20 cellular contexts compared by ENCODE assay signal in the genomic region with DNA sequence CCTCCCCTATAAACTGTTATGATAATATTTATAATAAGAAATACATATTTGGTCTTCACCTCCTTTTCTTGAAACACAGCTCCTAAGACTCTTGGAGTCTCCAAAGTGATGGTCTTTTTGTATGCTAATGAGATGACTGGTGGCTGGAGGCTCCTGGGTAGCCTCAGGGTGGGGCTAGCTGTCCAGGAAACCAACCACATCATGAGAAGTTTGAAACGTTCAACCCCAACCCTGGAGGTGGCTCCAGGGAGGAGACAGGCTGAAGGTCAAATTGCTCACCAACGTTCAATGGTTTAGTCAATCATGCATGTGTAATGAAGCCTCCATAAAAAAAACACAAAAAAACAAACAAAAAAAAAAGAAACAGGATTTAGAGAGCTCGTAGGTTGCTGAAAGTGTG.
"Had no signal": no experiment of that assay in that cellular context is flagged by ENCODE, and none has a peak within 500 bp of the region (broad histone marks: within the 10 kb centered on the region; RNA-seq: fewer than 3 reads in every experiment).

No MANE protein-coding gene starts in this region.

- H3K4me1 ChIP-seq: tibial artery had no signal

- ATAC-seq: activated naive CD4-positive, alpha-beta T cell treated with anti-CD3 and anti-CD28 coated beads, Interleukin-2, amount 50 U/mL, for 72 hours; activated T-helper 17 cell treated with anti-CD3 and anti-CD28 coated beads, Interleukin-2, amount 50 U/mL, for 72 hours; left lobe of liver; natural killer cell had no signal

- H3K4me3 ChIP-seq: lung, spleen, tibial artery had no signal

- H3K9me3 ChIP-seq: spleen, tibial artery had no signal

- H3K9me3 Mint-ChIP-seq: activated naive CD4-positive, alpha-beta T cell treated with anti-CD3 and anti-CD28 coated beads, Interleukin-2, amount 50 U/mL, for 72 hours; activated T-cell treated with anti-CD3 and anti-CD28 coated beads, Interleukin-2, amount 50 U/mL, for 24 hours; brain; natural killer cell; stimulated activated naive CD8-positive, alpha-beta T cell treated with anti-CD3 and anti-CD28 coated beads, Interleukin-15, Interleukin-2, amounts not matched to agents 100 ng/mL and 50 ng/mL, for 24 hours had no signal

- DNase-seq: activated CD4-positive, alpha-beta T cell treated with anti-CD3 and anti-CD28 coated beads for 48 hours; activated T-cell treated with anti-CD3 and anti-CD28 coated beads, Interleukin-2, amount 50 U/mL, for 24 hours; aorta; effector CD4-positive, alpha-beta T cell; foreskin melanocyte; kidney; midbrain; natural killer cell; retina; spleen; stimulated activated CD4-positive, alpha-beta T cell treated with anti-CD3 and anti-CD28 coated beads, Interleukin-4, amount 100 ng/mL, for 24 hours; tibial artery had no signal

- H3K4me1 Mint-ChIP-seq: brain, natural killer cell had no signal

- H3K27ac ChIP-seq: tibial artery had no signal

- H3K36me3 Mint-ChIP-seq: activated naive CD4-positive, alpha-beta T cell treated with anti-CD3 and anti-CD28 coated beads, Interleukin-2, amount 50 U/mL, for 72 hours; brain; natural killer cell had no signal

- H3K27ac Mint-ChIP-seq: activated naive CD4-positive, alpha-beta T cell treated with anti-CD3 and anti-CD28 coated beads, Interleukin-2, amount 50 U/mL, for 72 hours; activated T-cell treated with anti-CD3 and anti-CD28 coated beads, Interleukin-2, amount 50 U/mL, for 24 hours; activated T-helper 17 cell treated with anti-CD3 and anti-CD28 coated beads, Interleukin-2, amount 50 U/mL, for 72 hours; brain; dendritic cell treated with granulocyte-macrophage colony-stimulating factor and Interleukin-4, amounts not matched to agents 40 ng/mL and 50 ng/mL, for 4 days; natural killer cell; progenitor cell of endocrine pancreas; stimulated activated naive CD8-positive, alpha-beta T cell treated with anti-CD3 and anti-CD28 coated beads, Interleukin-15, Interleukin-2, amounts not matched to agents 100 ng/mL and 50 ng/mL, for 24 hours had no signal

- H3K27me3 Mint-ChIP-seq: brain had no signal

- H3K4me3 Mint-ChIP-seq: activated T-cell treated with anti-CD3 and anti-CD28 coated beads, Interleukin-2, amount 50 U/mL, for 24 hours; activated T-helper 17 cell treated with anti-CD3 and anti-CD28 coated beads, Interleukin-2, amount 50 U/mL, for 72 hours; brain; dendritic cell treated with granulocyte-macrophage colony-stimulating factor and Interleukin-4, amounts not matched to agents 40 ng/mL and 50 ng/mL, for 4 days; natural killer cell; stimulated activated naive CD8-positive, alpha-beta T cell treated with anti-CD3 and anti-CD28 coated beads, Interleukin-15, Interleukin-2, amounts not matched to agents 100 ng/mL and 50 ng/mL, for 24 hours had no signal

- H3K36me3 ChIP-seq: spleen, tibial artery had no signal
